Comparison of ENCODE assay signal across 19 cellular contexts in the genomic region with DNA sequence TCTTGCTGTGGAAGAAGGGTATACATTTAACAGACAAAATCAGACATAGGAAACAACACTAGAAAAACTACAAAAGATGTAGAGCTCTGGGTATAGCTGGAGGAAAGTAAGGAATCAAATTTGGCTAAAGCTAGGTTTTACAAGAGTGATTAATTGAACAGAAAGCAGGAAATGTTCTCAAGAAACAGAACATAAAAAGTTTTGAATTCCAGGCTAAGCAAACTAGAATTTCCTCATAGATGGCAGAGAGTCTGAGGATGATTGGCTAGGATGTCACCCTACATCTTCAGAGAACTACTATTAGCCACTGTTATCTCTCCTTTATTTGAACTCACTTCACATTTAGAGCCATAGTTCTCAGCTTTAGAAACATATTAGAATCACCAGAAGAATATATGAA.
DNase-seq lines count a peak whose midpoint lies in the region; ATAC-seq and TF ChIP-seq lines count a peak whose summit lies in the region.
"Had no signal": no experiment of that assay in that cellular context is flagged by ENCODE, and none has a peak within 500 bp of the region (broad histone marks: within the 10 kb centered on the region; RNA-seq: fewer than 3 reads in every experiment).

No MANE protein-coding gene starts in this region.

- H3K9ac ChIP-seq in adipocyte (ENCODE audit: low read length): peak overlapping the region; percentile 79
- no peak overlapping the region for H3K9ac ChIP-seq in neuronal stem cell (ENCODE audit: low read depth, low read length, poor library complexity)

- H4K8ac ChIP-seq in neuronal stem cell (ENCODE audit: low read depth, low read length): no peak overlapping the region

- H3K4me2 ChIP-seq in neuronal stem cell (ENCODE audit: insufficient read depth, low read length, poor library complexity, severe bottlenecking): no peak overlapping the region

- no peaks in the 10 kb centered on the region for H3K79me1 ChIP-seq in neuronal stem cell (ENCODE audit: low read depth, low read length)

- H2BK5ac ChIP-seq in neuronal stem cell (ENCODE audit: low read length): no peak overlapping the region

- H3K36me3 ChIP-seq in adipocyte (ENCODE audit: control insufficient read depth, insufficient read depth, low read length, severe bottlenecking): no peaks in the 10 kb centered on the region
- no peaks in the 10 kb centered on the region for H3K36me3 ChIP-seq in gastrocnemius medialis
- H3K36me3 ChIP-seq in neuronal stem cell (replicated peaks in 1 of 2; ENCODE audit: control insufficient read depth in 2 of 2, insufficient read depth in 2 of 2, low read length in 2 of 2): no peaks in the 10 kb centered on the region
- H3K36me3 ChIP-seq: heart left ventricle, MG63 had no signal

- H2AFZ ChIP-seq in neuronal stem cell (ENCODE audit: low read length): no peak overlapping the region

- H3K27ac ChIP-seq in foreskin keratinocyte (peak overlapping the region; percentile 46), gastrocnemius medialis (peak overlapping the region in 3 of 4 donors; percentile 39 to 67 (median 53)), neuronal stem cell (replicated peaks; ENCODE audit: low read length) (no peak overlapping the region)
- H3K27ac ChIP-seq: C4-2B, SK-N-MC had no signal

- H3K9me3 ChIP-seq in adipocyte (ENCODE audit: control insufficient read depth, low read length) (no peaks in the 10 kb centered on the region), gastrocnemius medialis (no peaks in the 10 kb centered on the region), neuronal stem cell (replicated peaks in 1 of 2; ENCODE audit: control insufficient read depth in 2 of 2, insufficient read depth in 1 of 2, low read depth in 1 of 2, low read length in 2 of 2) (no peaks in the 10 kb centered on the region)
- H3K9me3 ChIP-seq: heart left ventricle, MG63 had no signal

- ATAC-seq in foreskin keratinocyte (no peak), gastrocnemius medialis (no peak), GM21737 (IDR thresholded peaks at IDR 0.05; ENCODE audit: unreplicated experiment) (no peak)
- ATAC-seq: activated T-helper 17 cell treated with anti-CD3 and anti-CD28 coated beads, Interleukin-2, amount 50 U/mL, for 72 hours; heart left ventricle had no signal

- H2AK5ac ChIP-seq in neuronal stem cell (ENCODE audit: low read depth, low read length): no peak overlapping the region

- H2BK120ac ChIP-seq in neuronal stem cell (ENCODE audit: low read depth, low read length): no peak overlapping the region

- no peak overlapping the region for H3K14ac ChIP-seq in neuronal stem cell (ENCODE audit: low read length)

- H2BK12ac ChIP-seq in neuronal stem cell (ENCODE audit: low read length): no peak overlapping the region

- H3K4me3 ChIP-seq in AG10803 (ENCODE audit: low read length) (no peak overlapping the region), adipocyte (ENCODE audit: low read length) (no peak overlapping the region), gastrocnemius medialis (no peak overlapping the region), neuronal stem cell (ENCODE audit: low read length in 2 of 2) (no peak overlapping the region)
- H3K4me3 ChIP-seq: heart left ventricle, lung, MG63, SK-N-MC had no signal

- peaks cover 29% of the 10 kb centered on the region for H3K4me1 ChIP-seq in adipocyte (ENCODE audit: control insufficient read depth, insufficient read depth, low read length)
- H3K4me1 ChIP-seq in foreskin keratinocyte: peaks cover 3% of the 10 kb centered on the region
- H3K4me1 ChIP-seq in gastrocnemius medialis: peaks cover 0 to 4% of the 10 kb centered on the region in 2 donors
- no peaks in the 10 kb centered on the region for H3K4me1 ChIP-seq in neuronal stem cell (ENCODE audit: control insufficient read depth in 2 of 2, insufficient read depth in 1 of 2, low read depth in 1 of 2, low read length in 2 of 2)

- no peak overlapping the region for H2BK15ac ChIP-seq in neuronal stem cell (ENCODE audit: low read length)

- no peak overlapping the region for H4K91ac ChIP-seq in neuronal stem cell (ENCODE audit: low read depth, low read length, poor library complexity)

- no peak overlapping the region for H3K18ac ChIP-seq in neuronal stem cell (ENCODE audit: low read length)

- in situ Hi-C loops in gastrocnemius medialis (cut with MboI; ENCODE audit: low sequenced_read_pairs in 4 of 4): no loop called here

- no peak overlapping the region for H3K23ac ChIP-seq in neuronal stem cell (ENCODE audit: low read depth, low read length, poor library complexity)

- no peak for TF ChIP-seq POLR2A in gastrocnemius medialis (IDR thresholded peaks at IDR 0.05)

- no peak overlapping the region for H3K4ac ChIP-seq in neuronal stem cell (ENCODE audit: low read length)

- TF ChIP-seq CTCF in AG10803 (conservative IDR thresholded peaks at IDR 0.05; ENCODE audit: low read length) (no peak), foreskin keratinocyte (conservative IDR thresholded peaks at IDR 0.05) (no peak), gastrocnemius medialis (IDR thresholded peaks at IDR 0.05 in 4 of 5, conservative IDR thresholded peaks at IDR 0.05 in 1 of 5) (no peak)

- no peaks in the 10 kb centered on the region for H3K27me3 ChIP-seq in adipocyte (replicated peaks; ENCODE audit: control insufficient read depth, insufficient read depth, low read length)
- H3K27me3 ChIP-seq in foreskin keratinocyte: no peaks in the 10 kb centered on the region
- H3K27me3 ChIP-seq in gastrocnemius medialis: no peaks in the 10 kb centered on the region
- H3K27me3 ChIP-seq in neuronal stem cell (ENCODE audit: control insufficient read depth in 3 of 3, insufficient read depth in 3 of 3, low read depth in 1 of 3, low read length in 3 of 3): no peaks in the 10 kb centered on the region
- H3K27me3 ChIP-seq: heart left ventricle, MG63 had no signal

- intact Hi-C loops in gastrocnemius medialis (cut with DNase I; ENCODE audit: low total_unique reads): loop anchor here (10.0 kb wide), 1 partner anchor 57 kb away; no protein-coding TSS in a partner anchor

- DNase-seq in AG10803 (ENCODE audit: low read depth): peak; percentile 70
- no peak for DNase-seq in adipocyte (ENCODE audit: low read depth)
- no peak for DNase-seq in foreskin keratinocyte
- DNase-seq in gastrocnemius medialis: no peak
- DNase-seq in stimulated activated CD4-positive, alpha-beta T cell treated with anti-CD3 and anti-CD28 coated beads, Interleukin-15, amount 100 ng/mL, for 24 hours: no peak
- no peak for DNase-seq in neuronal stem cell (ENCODE audit: low spot score)
- DNase-seq in NCI-H510A treated with DMSO at 0.1 percent for 48 hours (lab: John Stamatoyannopoulos, UW): no peak
- DNase-seq: activated CD4-positive, alpha-beta T cell treated with anti-CD3 and anti-CD28 coated beads, Interleukin-2, amount 50 U/mL, for 4 hours; activated CD8-positive, alpha-beta memory T cell treated with anti-CD3 and anti-CD28 coated beads, Interleukin-2, amount 50 U/mL, for 4 hours; effector memory CD4-positive, alpha-beta T cell; heart left ventricle; MG63; NCI-H1417 treated with DMSO at 0.1 percent for 48 hours; stimulated activated CD4-positive, alpha-beta T cell treated with anti-CD3 and anti-CD28 coated beads, Interleukin-12 subunit alpha, Interleukin-12 subunit beta, amount 100 ng/mL, for 4 hours had no signal
